Comparison of ENCODE assay signal across 22 cellular contexts in genomic region chr2:157254041-157254440, GRCh38. TPM values are rescaled to one million over a fixed set of nuclear protein-coding genes. Genes with fewer than 3 reads are reported as not detected.
"Had no signal": no experiment of that assay in that cellular context is flagged by ENCODE, and none has a peak within 500 bp of the region (broad histone marks: within the 10 kb centered on the region; RNA-seq: fewer than 3 reads in every experiment).

No MANE protein-coding gene starts in this region.

- H3K27ac ChIP-seq: coronary artery, gastroesophageal sphincter, ovary, prostate gland, spleen, thyroid gland, upper lobe of right lung had no signal

- H3K9me3 ChIP-seq: gastroesophageal sphincter, ovary, prostate gland, spleen, thyroid gland, upper lobe of right lung had no signal

- H3K36me3 ChIP-seq: gastroesophageal sphincter, ovary, prostate gland, spleen, thyroid gland, upper lobe of right lung had no signal

- H3K4me1 ChIP-seq: prostate gland, upper lobe of right lung had no signal

- ATAC-seq: gastroesophageal sphincter; left ventricle myocardium superior; natural killer cell treated with Interleukin-12 subunit alpha and Interleukin-12 subunit beta and Interleukin-15 and Interleukin-18, amount 100 ng/mL, for 72 hours; T-helper 17 cell; upper lobe of right lung had no signal

- H3K4me3 ChIP-seq: coronary artery, gastroesophageal sphincter, ovary, prostate gland, spleen, thyroid gland, upper lobe of right lung had no signal

- H3K27me3 ChIP-seq: gastroesophageal sphincter, ovary, spleen, thyroid gland, upper lobe of right lung had no signal

- DNase-seq: activated CD4-positive, alpha-beta memory T cell treated with anti-CD3 and anti-CD28 coated beads for 36 hours; activated CD4-positive, alpha-beta T cell treated with anti-CD3 and anti-CD28 coated beads for 48 hours; activated naive CD4-positive, alpha-beta T cell treated with Interleukin-2 at 50 U/mL for 16 hours; activated naive CD8-positive, alpha-beta T cell treated with anti-CD3 and anti-CD28 coated beads for 36 hours; activated T-cell treated with anti-CD3 and anti-CD28 coated beads, Interleukin-2, amount 50 U/mL, for 48 hours; cerebellar nuclear complex; erythroblast; head of caudate nucleus; hypothalamus; left ventricle myocardium superior; ovary; spleen; stimulated activated CD4-positive, alpha-beta T cell treated with anti-CD3 and anti-CD28 coated beads, Interleukin-4, amount 100 ng/mL, for 1 hour; stimulated activated naive CD4-positive, alpha-beta T cell treated with Interleukin-2 at 50 U/mL for 16 hours; substantia nigra; T-helper 17 cell; thyroid gland; upper lobe of right lung had no signal

RNA-seq across cellular contexts. Expression of gene GALNT5, which starts 3.5 kb away (rescaled TPM):
- total RNA-seq: activated CD4-positive, alpha-beta memory T cell treated with anti-CD3 and anti-CD28 coated beads for 36 hours; activated naive CD8-positive, alpha-beta T cell treated with anti-CD3 and anti-CD28 coated beads for 36 hours; T-helper 17 cell had no signal
